Comparison of ENCODE assay signal across 23 cellular contexts in the genomic region with DNA sequence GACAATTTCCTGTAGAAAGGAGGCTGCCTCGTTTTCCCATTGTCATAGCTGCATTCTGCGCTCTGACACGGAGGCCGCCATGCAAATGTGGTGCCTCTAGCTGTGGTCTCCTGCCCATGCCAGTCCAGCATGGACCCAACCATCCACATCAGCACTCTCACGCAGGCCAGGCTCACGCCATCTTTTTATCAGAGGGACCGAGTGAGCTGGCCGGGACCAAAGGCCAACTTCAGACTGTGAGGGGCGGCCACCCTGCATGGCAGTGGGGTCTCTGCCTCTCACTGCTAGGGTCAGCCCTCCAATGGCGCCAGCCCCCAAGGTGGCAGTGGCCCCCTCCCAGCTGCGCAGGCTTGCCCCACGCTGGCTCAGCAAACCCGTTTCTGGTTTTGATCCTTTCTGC.
DNase-seq lines count a peak whose midpoint lies in the region; ATAC-seq and TF ChIP-seq lines count a peak whose summit lies in the region.
"Had no signal": no experiment of that assay in that cellular context is flagged by ENCODE, and none has a peak within 500 bp of the region (broad histone marks: within the 10 kb centered on the region; RNA-seq: fewer than 3 reads in every experiment).

No MANE protein-coding gene starts in this region.

- TF ChIP-seq CTCF in brain (conservative IDR thresholded peaks at IDR 0.05), result no peak
- no peak for TF ChIP-seq CTCF in hepatocyte (IDR thresholded peaks at IDR 0.05; ENCODE audit: poor library complexity)
- no peak for TF ChIP-seq CTCF in osteoblast (IDR thresholded peaks at IDR 0.05; ENCODE audit: extremely low read depth, low read depth, low read length)
- TF ChIP-seq CTCF in esophagus squamous epithelium (IDR thresholded peaks at IDR 0.05), result no peak

- H3K4me2 ChIP-seq in hepatocyte (peak overlapping the region; percentile 44), osteoblast (ENCODE audit: insufficient read depth, low read length) (peak overlapping the region; percentile 68)
- H3K4me2 ChIP-seq: SK-N-SH had no signal

- peak; percentile 25 for ATAC-seq in aorta (ENCODE audit: low FRiP score)
- no peak for ATAC-seq in HG03139 (IDR thresholded peaks at IDR 0.05; ENCODE audit: unreplicated experiment)
- ATAC-seq: HepG2, PC-3 had no signal

- peak overlapping the region in 2 of 5 experiments; percentile 67 to 73 for H3K4me3 Mint-ChIP-seq in brain
- H3K4me3 Mint-ChIP-seq: activated naive CD8-positive, alpha-beta T cell treated with anti-CD3 and anti-CD28 coated beads, Interleukin-2, amount 10 ng/mL, durations not matched to agents 7 days and 5 days; T-helper 1 cell treated with Interleukin-12 subunit alpha and Interleukin-12 subunit beta and Interleukin-4 antibody, amounts not matched to agents 30 μg/mL and 1 μg/mL, for 36 hours had no signal

- no peak for TF ChIP-seq POLR2A in esophagus squamous epithelium (IDR thresholded peaks at IDR 0.05)

- peaks cover 39% of the 10 kb centered on the region for H3K36me3 Mint-ChIP-seq in brain

- H3K27me3 Mint-ChIP-seq in brain, result peaks cover 5% of the 10 kb centered on the region
- H3K27me3 Mint-ChIP-seq: activated naive CD8-positive, alpha-beta T cell treated with anti-CD3 and anti-CD28 coated beads, Interleukin-2, amount 10 ng/mL, durations not matched to agents 7 days and 5 days had no signal

- H2AFZ ChIP-seq in hepatocyte, result no peak overlapping the region
- peak overlapping the region; percentile 2 for H2AFZ ChIP-seq in osteoblast (ENCODE audit: low read length)

- H3K36me3 ChIP-seq in hepatocyte (replicated peaks; ENCODE audit: insufficient read depth, low read depth) (no peaks in the 10 kb centered on the region), osteoblast (ENCODE audit: insufficient read depth, low read length) (no peaks in the 10 kb centered on the region), aorta (ENCODE audit: control insufficient read depth in 1 of 2, insufficient read depth in 2 of 2, low read length in 1 of 2) (no peaks in the 10 kb centered on the region), esophagus squamous epithelium (peaks cover 0 to 59% (median 0%) of the 10 kb centered on the region in 3 donors)

- peak overlapping the region in 3 of 5 experiments; percentile 84 to 97 (median 95) for H3K27ac Mint-ChIP-seq in brain
- H3K27ac Mint-ChIP-seq: activated naive CD8-positive, alpha-beta T cell treated with anti-CD3 and anti-CD28 coated beads, Interleukin-2, amount 10 ng/mL, durations not matched to agents 7 days and 5 days; H9; T-helper 1 cell treated with Interleukin-12 subunit alpha and Interleukin-12 subunit beta and Interleukin-4 antibody, amounts not matched to agents 30 μg/mL and 1 μg/mL, for 36 hours had no signal

- peaks cover 62% of the 10 kb centered on the region for H3K4me1 Mint-ChIP-seq in brain

- DNase-seq in hepatocyte (ENCODE audit: low spot score), result no peak
- no peak for DNase-seq in osteoblast (ENCODE audit: insufficient read length, low spot score, missing footprints)
- peak in 1 of 2 donors; percentile 23 for DNase-seq in aorta
- no peak for DNase-seq in stimulated activated CD4-positive, alpha-beta T cell treated with anti-CD3 and anti-CD28 coated beads, Interleukin-4, amount 100 ng/mL, for 4 hours
- DNase-seq in esophagus squamous epithelium (lab: John Stamatoyannopoulos, UW), result no peak
- DNase-seq: activated CD4-positive, alpha-beta T cell treated with anti-CD3 and anti-CD28 coated beads, Interleukin-2, amount 50 U/mL, for 1 hour; activated CD4-positive, CD25-positive, alpha-beta regulatory T cell; activated effector memory CD4-positive, alpha-beta T cell treated with anti-CD3 and anti-CD28 coated beads, Interleukin-2, amount 50 U/mL, for 16 hours; activated naive CD8-positive, alpha-beta T cell treated with anti-CD3 and anti-CD28 coated beads, Interleukin-2, amount 10 ng/mL, durations not matched to agents 7 days and 5 days; activated T-cell treated with anti-CD3 and anti-CD28 coated beads, Interleukin-2, amount 50 U/mL, for 1 hour; DMS153; NCI-H2029; NCI-H524 treated with DMSO at 0.1 percent for 48 hours; NK-92 treated with Interleukin-12 subunit alpha and Interleukin-12 subunit beta, amount 100 ng/mL, for 24 hours; PC-3; SK-N-SH; stimulated activated naive CD4-positive, alpha-beta T cell had no signal

- H3K9me3 Mint-ChIP-seq in brain, result peaks cover 0 to 6% (median 3%) of the 10 kb centered on the region in 5 experiments
- H3K9me3 Mint-ChIP-seq: activated naive CD8-positive, alpha-beta T cell treated with anti-CD3 and anti-CD28 coated beads, Interleukin-2, amount 10 ng/mL, durations not matched to agents 7 days and 5 days had no signal

- intact Hi-C loops in aorta (cut with DNase I) (no loop called here), esophagus squamous epithelium (cut with DNase I) (no loop called here)

- no peaks in the 10 kb centered on the region for H4K20me1 ChIP-seq in hepatocyte (ENCODE audit: insufficient read depth, poor library complexity, severe bottlenecking)
- no peaks in the 10 kb centered on the region for H4K20me1 ChIP-seq in osteoblast (ENCODE audit: insufficient read depth, low read length)

- no peak overlapping the region for H3K4me3 ChIP-seq in hepatocyte
- H3K4me3 ChIP-seq in osteoblast (ENCODE audit: insufficient read depth, low read length), result peak overlapping the region; percentile 30
- H3K4me3 ChIP-seq in aorta (ENCODE audit: low read length in 2 of 2), result no peak overlapping the region
- no peak overlapping the region for H3K4me3 ChIP-seq in esophagus squamous epithelium
- H3K4me3 ChIP-seq: suprapubic skin had no signal

- no peak overlapping the region for H3K27ac ChIP-seq in hepatocyte
- peak overlapping the region; percentile 21 for H3K27ac ChIP-seq in osteoblast (ENCODE audit: low read depth, low read length)
- no peak overlapping the region for H3K27ac ChIP-seq in aorta (ENCODE audit: low read depth in 1 of 2, low read length in 2 of 2)
- no peak overlapping the region for H3K27ac ChIP-seq in esophagus squamous epithelium

- H3K4me1 ChIP-seq in hepatocyte (ENCODE audit: insufficient read depth), result no peaks in the 10 kb centered on the region
- peaks cover 13% of the 10 kb centered on the region for H3K4me1 ChIP-seq in osteoblast (ENCODE audit: insufficient read depth, low read length)
- no peaks in the 10 kb centered on the region for H3K4me1 ChIP-seq in aorta (ENCODE audit: control insufficient read depth in 1 of 2, insufficient read depth in 2 of 2, low read length in 2 of 2)
- H3K4me1 ChIP-seq in esophagus squamous epithelium, result peaks cover 0 to 10% (median 3%) of the 10 kb centered on the region in 3 donors

- no peaks in the 10 kb centered on the region for H3K9me2 ChIP-seq in hepatocyte (replicated peaks; ENCODE audit: insufficient read depth)
- H3K9me2 ChIP-seq: SK-N-SH had no signal

- H3K9me3 ChIP-seq in hepatocyte (ENCODE audit: low read depth) (no peaks in the 10 kb centered on the region), osteoblast (ENCODE audit: low read depth, low read length) (no peaks in the 10 kb centered on the region), aorta (ENCODE audit: control insufficient read depth, low read length) (no peaks in the 10 kb centered on the region), esophagus squamous epithelium (no peaks in the 10 kb centered on the region)
- H3K9me3 ChIP-seq: SK-N-SH, suprapubic skin had no signal

- WGBS in hepatocyte (ENCODE audit: low lambda C conversion rate, missing lambda C conversion rate), result 89% methylated on average over 13 of the region's 13 CpGs
- 64% methylated on average over 13 of the region's 13 CpGs for WGBS in aorta, 2 donors
- WGBS in esophagus squamous epithelium, 2 donors, result 93 to 94% methylated on average over 3 to 5 of the region's 13 CpGs

- no peaks in the 10 kb centered on the region for H3K27me3 ChIP-seq in hepatocyte
- H3K27me3 ChIP-seq in osteoblast (ENCODE audit: insufficient read depth, low read length), result no peaks in the 10 kb centered on the region
- no peaks in the 10 kb centered on the region for H3K27me3 ChIP-seq in aorta (ENCODE audit: control insufficient read depth in 1 of 2, insufficient read depth in 2 of 2, low read length in 1 of 2)
- no peaks in the 10 kb centered on the region for H3K27me3 ChIP-seq in esophagus squamous epithelium
- H3K27me3 ChIP-seq: suprapubic skin had no signal

- H3K79me2 ChIP-seq in hepatocyte (no peaks in the 10 kb centered on the region), osteoblast (ENCODE audit: insufficient read depth, low read length) (no peaks in the 10 kb centered on the region)
